In genomic region chr21:33384851-33385331, GRCh38 we compare ENCODE assay signal across 11 cellular contexts. TPM values are rescaled to one million over a fixed set of nuclear protein-coding genes. Genes with fewer than 3 reads are reported as not detected.
A peak's percentile ranks its signal among the peaks of the same experiment; 100 is the strongest.
DNase-seq lines count a peak whose midpoint lies in the region; ATAC-seq and TF ChIP-seq lines count a peak whose summit lies in the region.
"Had no signal": no experiment of that assay in that cellular context is flagged by ENCODE, and none has a peak within 500 bp of the region (broad histone marks: within the 10 kb centered on the region; RNA-seq: fewer than 3 reads in every experiment).

No MANE protein-coding gene starts in this region.

- peak overlapping the region; percentile 43 for H2AFZ ChIP-seq in fibroblast of lung (ENCODE audit: low read length)

- intact Hi-C loops in activated CD4-positive, alpha-beta T cell treated with anti-CD3 and anti-CD28 coated beads for 36 hours (cut with DNase I, micrococcal nuclease), result loop anchor here (1.0 to 10.0 kb wide), 6 partner anchors 21 to 613 kb away; partner anchors contain the start of genes DONSON (in 1 of the 2), GART (in 1 of the 2), PAXBP1 (in 1 of the 2) and SON (in 1 of the 2)

- H3K27me3 ChIP-seq in fibroblast of lung (ENCODE audit: control insufficient read depth, insufficient read depth, low read length), result no peaks in the 10 kb centered on the region

- POLR2A ChIA-PET in activated CD4-positive, alpha-beta T cell treated with anti-CD3 and anti-CD28 coated beads for 36 hours (lab: Charles Lee), result interaction anchor here (0.6 to 1.7 kb wide), 5 partner anchors 24 to 627 kb away, joined by 3 to 9 read pairs (median 4); partner anchors contain the start of genes IFNAR1 and TMEM50B
- POLR2A ChIA-PET in activated CD4-positive, alpha-beta memory T cell treated with anti-CD3 and anti-CD28 coated beads, Interleukin-2, amount 10 ng/mL, durations not matched to agents 7 days and 5 days (lab: Charles Lee), result interaction anchor here (0.7 to 3.0 kb wide), 11 partner anchors 23 to 204 kb away, joined by 3 to 15 read pairs (median 3); partner anchors contain the start of genes IFNAR1 and TMEM50B

- no peak overlapping the region for H3K27ac ChIP-seq in fibroblast of lung (ENCODE audit: insufficient read depth, low read length)

- H3K4me1 ChIP-seq in fibroblast of lung (ENCODE audit: control insufficient read depth, extremely low read depth, insufficient read depth, low read length), result peaks cover 11% of the 10 kb centered on the region

- H3K27ac Mint-ChIP-seq in activated CD4-positive, alpha-beta T cell treated with anti-CD3 and anti-CD28 coated beads for 36 hours, result no peak overlapping the region
- H3K27ac Mint-ChIP-seq in activated CD4-positive, alpha-beta memory T cell treated with anti-CD3 and anti-CD28 coated beads, Interleukin-2, amount 10 ng/mL, durations not matched to agents 7 days and 5 days, result no peak overlapping the region
- H3K27ac Mint-ChIP-seq: mesothelial cell of epicardium had no signal

- H3K4me1 Mint-ChIP-seq in activated CD4-positive, alpha-beta T cell treated with anti-CD3 and anti-CD28 coated beads for 36 hours, result peaks cover 56% of the 10 kb centered on the region
- peaks cover 55% of the 10 kb centered on the region for H3K4me1 Mint-ChIP-seq in activated CD4-positive, alpha-beta memory T cell treated with anti-CD3 and anti-CD28 coated beads, Interleukin-2, amount 10 ng/mL, durations not matched to agents 7 days and 5 days

- H3K4me2 ChIP-seq in fibroblast of lung (ENCODE audit: extremely low read depth, insufficient read depth, low read length), result peak overlapping the region; percentile 37

- no peaks in the 10 kb centered on the region for H3K9me3 Mint-ChIP-seq in activated CD4-positive, alpha-beta T cell treated with anti-CD3 and anti-CD28 coated beads for 36 hours (ENCODE audit: low read depth)
- H3K9me3 Mint-ChIP-seq in activated CD4-positive, alpha-beta memory T cell treated with anti-CD3 and anti-CD28 coated beads, Interleukin-2, amount 10 ng/mL, durations not matched to agents 7 days and 5 days, result no peaks in the 10 kb centered on the region
- H3K9me3 Mint-ChIP-seq: mesothelial cell of epicardium had no signal

- peak; percentile 54 for DNase-seq in activated CD4-positive, alpha-beta T cell treated with anti-CD3 and anti-CD28 coated beads for 36 hours
- DNase-seq in activated CD4-positive, alpha-beta T cell treated with anti-CD3 and anti-CD28 coated beads for 1 hour, result no peak
- DNase-seq in activated CD4-positive, alpha-beta memory T cell treated with anti-CD3 and anti-CD28 coated beads, Interleukin-2, amount 10 ng/mL, durations not matched to agents 7 days and 5 days, result peak; percentile 35
- peak; percentile 64 to 93 for DNase-seq in fibroblast of lung (ENCODE audit: low read depth in 2 of 2)
- peak; percentile 8 for DNase-seq in stimulated activated naive CD4-positive, alpha-beta T cell treated with Interleukin-2 at 50 U/mL for 16 hours (lab: John Stamatoyannopoulos, UW)
- no peak for DNase-seq in COR-L47 (lab: John Stamatoyannopoulos, UW)
- no peak for DNase-seq in retina
- no peak for DNase-seq in NCI-H1436 treated with DMSO at 0.1 percent for 48 hours (lab: John Stamatoyannopoulos, UW)
- DNase-seq: dermis blood vessel endothelial cell, NCI-H524 had no signal

- H3K9ac ChIP-seq in fibroblast of lung (ENCODE audit: insufficient read depth, low read length), result no peak overlapping the region

- no peaks in the 10 kb centered on the region for H3K79me2 ChIP-seq in fibroblast of lung (ENCODE audit: control insufficient read depth, insufficient read depth, low read length)

- ATAC-seq in activated CD4-positive, alpha-beta T cell treated with anti-CD3 and anti-CD28 coated beads for 36 hours, result peak; percentile 12

- no peaks in the 10 kb centered on the region for H3K9me3 ChIP-seq in fibroblast of lung (ENCODE audit: control insufficient read depth, insufficient read depth, low read depth, low read length)

- H3K36me3 ChIP-seq in fibroblast of lung (ENCODE audit: control insufficient read depth, insufficient read depth, low read length), result no peaks in the 10 kb centered on the region

- H3K4me3 ChIP-seq in fibroblast of lung (replicated peaks in 1 of 4; ENCODE audit: control extremely low read depth in 1 of 4, insufficient read depth in 1 of 4, low read depth in 3 of 4, low read length in 4 of 4), result no peak overlapping the region

- TF ChIP-seq CTCF in fibroblast of lung (conservative IDR thresholded peaks at IDR 0.05 in 1 of 2, IDR thresholded peaks at IDR 0.05 in 1 of 2; ENCODE audit: low read depth in 1 of 2, low read length in 2 of 2), result no peak

- H3K36me3 Mint-ChIP-seq in activated CD4-positive, alpha-beta T cell treated with anti-CD3 and anti-CD28 coated beads for 36 hours (ENCODE audit: low read depth), result no peaks in the 10 kb centered on the region
- H3K36me3 Mint-ChIP-seq in activated CD4-positive, alpha-beta memory T cell treated with anti-CD3 and anti-CD28 coated beads, Interleukin-2, amount 10 ng/mL, durations not matched to agents 7 days and 5 days (ENCODE audit: low read depth), result no peaks in the 10 kb centered on the region
- H3K36me3 Mint-ChIP-seq: mesothelial cell of epicardium had no signal

- CTCF ChIA-PET in activated CD4-positive, alpha-beta T cell treated with anti-CD3 and anti-CD28 coated beads for 36 hours (lab: Charles Lee), result interaction anchor here (0.5 to 2.2 kb wide), 18 partner anchors 11 to 896 kb away, joined by 3 to 15 read pairs (median 4); partner anchors contain the start of gene TMEM50B
- CTCF ChIA-PET in activated CD4-positive, alpha-beta memory T cell treated with anti-CD3 and anti-CD28 coated beads, Interleukin-2, amount 10 ng/mL, durations not matched to agents 7 days and 5 days (lab: Charles Lee), result interaction anchor here (0.6 to 2.3 kb wide), 11 partner anchors 9 to 221 kb away, joined by 3 to 24 read pairs (median 4); partner anchors contain the start of gene IFNAR1

- H3K27me3 Mint-ChIP-seq in activated CD4-positive, alpha-beta T cell treated with anti-CD3 and anti-CD28 coated beads for 36 hours, result peaks cover 7% of the 10 kb centered on the region
- peaks cover 70% of the 10 kb centered on the region for H3K27me3 Mint-ChIP-seq in activated CD4-positive, alpha-beta memory T cell treated with anti-CD3 and anti-CD28 coated beads, Interleukin-2, amount 10 ng/mL, durations not matched to agents 7 days and 5 days

- peak overlapping the region; percentile 54 for H3K4me3 Mint-ChIP-seq in activated CD4-positive, alpha-beta T cell treated with anti-CD3 and anti-CD28 coated beads for 36 hours
- H3K4me3 Mint-ChIP-seq in activated CD4-positive, alpha-beta memory T cell treated with anti-CD3 and anti-CD28 coated beads, Interleukin-2, amount 10 ng/mL, durations not matched to agents 7 days and 5 days, result peak overlapping the region; percentile 30
- H3K4me3 Mint-ChIP-seq: mesothelial cell of epicardium had no signal

- no peaks in the 10 kb centered on the region for H4K20me1 ChIP-seq in fibroblast of lung (ENCODE audit: control insufficient read depth, extremely low read depth, insufficient read depth, low read length)

RNA-seq across cellular contexts. Expression of gene IFNGR2, which starts 18.3 kb away (rescaled TPM):
- 10 to 100 TPM; 16.4 to 18.9 TPM for total RNA-seq in activated CD4-positive, alpha-beta T cell treated with anti-CD3 and anti-CD28 coated beads for 36 hours
- 1 to 10 TPM; 4.6 to 4.7 TPM for total RNA-seq in activated CD4-positive, alpha-beta memory T cell treated with anti-CD3 and anti-CD28 coated beads, Interleukin-2, amount 10 ng/mL, durations not matched to agents 7 days and 5 days
- total RNA-seq in fibroblast of lung, result 36.5 and 50.7 TPM in 2 replicates
- polyA plus RNA-seq in fibroblast of lung, result 57.6 and 67.3 TPM in 2 replicates
- 31.5 and 46.7 TPM in 2 replicates for polyA plus RNA-seq in fibroblast of lung (2012)
- 28.7 and 53.1 TPM in 2 replicates for polyA minus RNA-seq in fibroblast of lung (ENCODE audit: low replicate concordance)

Comparison
In these comparisons a context has a peak if more than half of its experiments do, and no peak if none do; other contexts are left out.
1. DNase-seq: peak in activated CD4-positive, alpha-beta T cell treated with anti-CD3 and anti-CD28 coated beads for 36 hours (single experiment), activated CD4-positive, alpha-beta memory T cell treated with anti-CD3 and anti-CD28 coated beads, Interleukin-2, amount 10 ng/mL, durations not matched to agents 7 days and 5 days (single experiment), fibroblast of lung (2 of 2) and stimulated activated naive CD4-positive, alpha-beta T cell treated with Interleukin-2 at 50 U/mL for 16 hours (single experiment); none in activated CD4-positive, alpha-beta T cell treated with anti-CD3 and anti-CD28 coated beads for 1 hour (single experiment), COR-L47 (single experiment), retina (single experiment) and NCI-H1436 treated with DMSO at 0.1 percent for 48 hours (single experiment).